In the genomic region with DNA sequence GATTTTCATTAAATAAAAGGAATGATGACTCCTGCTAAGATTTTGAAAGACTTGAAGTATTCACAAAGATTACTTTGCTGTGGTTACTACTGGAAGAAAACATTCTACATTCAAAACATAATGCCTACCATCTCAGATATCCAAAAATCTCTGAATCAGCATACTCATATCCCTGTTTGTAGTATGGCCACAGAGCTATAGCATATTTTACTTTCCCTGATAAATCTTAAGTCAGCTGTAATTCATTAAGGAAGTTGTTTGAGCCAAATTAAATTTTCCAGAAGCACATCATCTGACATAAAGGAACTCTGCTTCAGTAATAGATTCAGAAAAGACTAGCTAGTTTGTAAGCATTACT, we compare ENCODE assay signal across 17 cellular contexts.
DNase-seq lines count a peak whose midpoint lies in the region; ATAC-seq and TF ChIP-seq lines count a peak whose summit lies in the region.
"Had no signal": no experiment of that assay in that cellular context is flagged by ENCODE, and none has a peak within 500 bp of the region (broad histone marks: within the 10 kb centered on the region; RNA-seq: fewer than 3 reads in every experiment).

No MANE protein-coding gene starts in this region.

- H3K9me2 ChIP-seq in SK-N-SH = no peaks in the 10 kb centered on the region

- no peak for TF ChIP-seq EP300 in SK-N-SH (IDR thresholded peaks at IDR 0.05; ENCODE audit: borderline replicate concordance in 1 of 2, low read depth in 1 of 2, low read length in 1 of 2)

- DNase-seq in SK-N-SH = no peak
- peak; percentile 8 for DNase-seq in SK-N-MC (ENCODE audit: low read depth, low spot score)
- peak; percentile 67 for DNase-seq in fibroblast of gingiva (ENCODE audit: low read depth)
- no peak for DNase-seq in left colon
- DNase-seq: Calu3; CD8-positive, alpha-beta T cell; DMS 273 treated with DMSO at 0.1 percent for 48 hours; DMS53; DND-41; EL; H9 had no signal

- ATAC-seq in SK-N-SH treated with all-trans-retinoic acid at 6 μM for 48 hours (peak; percentile 70), GM21528 (IDR thresholded peaks at IDR 0.05; ENCODE audit: low FRiP score, unreplicated experiment) (no peak), left colon (no peak), HG02981 (IDR thresholded peaks at IDR 0.05; ENCODE audit: unreplicated experiment) (no peak)
- ATAC-seq: CD8-positive, alpha-beta T cell had no signal

- H3F3A ChIP-seq in SK-N-SH (replicated peaks; ENCODE audit: insufficient read depth) = peaks cover 4% of the 10 kb centered on the region

- H3K36me3 ChIP-seq in SK-N-SH (replicated peaks in 1 of 2; ENCODE audit: control insufficient read depth in 1 of 2, insufficient read depth in 2 of 2, low read length in 1 of 2) = peaks cover 0 to 12% of the 10 kb centered on the region in 2 experiments
- no peaks in the 10 kb centered on the region; the same call in 1 of the 2 replicates for H3K36me3 ChIP-seq in SK-N-MC (ENCODE audit: insufficient read depth, low read length)

- peaks cover 10 to 21% of the 10 kb centered on the region in 2 experiments; a peak in 3 of 4 replicates for H3K4me1 ChIP-seq in SK-N-SH (ENCODE audit: control insufficient read depth in 1 of 2, insufficient read depth in 2 of 2, low read depth in 1 of 2, low read length in 1 of 2)

- CTCF ChIA-PET in SK-N-SH (lab: Yijun Ruan, JAX) = no interaction called here

- H3K9ac ChIP-seq in SK-N-SH = no peak overlapping the region
- no peak overlapping the region for H3K9ac ChIP-seq in SK-N-MC (ENCODE audit: insufficient read length)
- H3K9ac ChIP-seq: BLaER1 treated with 17β-estradiol and CSF1 and Interleukin-3, amounts not matched to agents 10 nM and 100 nM had no signal

- no peak overlapping the region for H2AFZ ChIP-seq in SK-N-SH (ENCODE audit: low read depth)

- no peaks in the 10 kb centered on the region; the same call in none of the 2 replicates for H3K79me2 ChIP-seq in SK-N-SH (ENCODE audit: insufficient read depth)

- no peak overlapping the region for H3K4me2 ChIP-seq in SK-N-SH

- intact Hi-C loops in left colon (cut with DNase I, micrococcal nuclease) = no loop called here

- no peak for TF ChIP-seq CTCF in SK-N-SH (IDR thresholded peaks at IDR 0.05)

- H3K4me3 ChIP-seq in SK-N-SH (ENCODE audit: low read depth in 2 of 2, low read length in 1 of 2) (no peak overlapping the region), SK-N-MC (peak overlapping the region; percentile 9; the same call in 1 of the 2 replicates)
- H3K4me3 ChIP-seq: BLaER1 treated with 17β-estradiol and CSF1 and Interleukin-3, amounts not matched to agents 10 nM and 100 nM; GM12878 had no signal

- no peaks in the 10 kb centered on the region for H4K20me1 ChIP-seq in SK-N-SH (ENCODE audit: insufficient read depth)
- H4K20me1 ChIP-seq: BLaER1 treated with 17β-estradiol and CSF1 and Interleukin-3, amounts not matched to agents 10 nM and 100 nM had no signal

- no peaks in the 10 kb centered on the region for H3K9me3 ChIP-seq in SK-N-SH
- no peaks in the 10 kb centered on the region for H3K9me3 ChIP-seq in SK-N-MC (ENCODE audit: low read depth, low read length)

- no peak for TF ChIP-seq RAD21 in SK-N-SH (IDR thresholded peaks at IDR 0.05; ENCODE audit: low read length)

- POLR2A ChIA-PET in SK-N-SH (lab: Yijun Ruan, JAX) = no interaction called here

- H3K27ac ChIP-seq in SK-N-SH (ENCODE audit: low read depth in 2 of 2, low read length in 1 of 2) = no peak overlapping the region
- H3K27ac ChIP-seq in SK-N-MC = peak overlapping the region; percentile 73; the same call in 1 of the 2 replicates
- H3K27ac ChIP-seq: 22Rv1; BLaER1 treated with 17β-estradiol and CSF1 and Interleukin-3, amounts not matched to agents 10 nM and 100 nM had no signal

- H3K27me3 ChIP-seq in SK-N-SH (ENCODE audit: insufficient read depth) = no peaks in the 10 kb centered on the region
- H3K27me3 ChIP-seq: BLaER1 treated with 17β-estradiol and CSF1 and Interleukin-3, amounts not matched to agents 10 nM and 100 nM had no signal

TF ChIP-seq in SK-N-SH treated with all-trans-retinoic acid at 6 μM for 48 hours, 23 proteins besides CTCF, POLR2A, EP300 and RAD21:
- TF ChIP-seq ZFP3 (CRISPR knock-in tag; IDR thresholded peaks at IDR 0.05) = no peak
- TF ChIP-seq TCF4 (CRISPR knock-in tag; IDR thresholded peaks at IDR 0.05; ENCODE audit: borderline replicate concordance) = peak; percentile 59; the same call in 1 of the 2 replicates

TF ChIP-seq in SK-N-SH, 30 proteins besides CTCF, POLR2A, EP300 and RAD21:
- no peak for TF ChIP-seq TAF1 (IDR thresholded peaks at IDR 0.05; ENCODE audit: borderline replicate concordance, low read depth, low read length)
- TF ChIP-seq SIN3A (IDR thresholded peaks at IDR 0.05; ENCODE audit: borderline replicate concordance, low read depth, low read length) = no peak
- TF ChIP-seq NFIC (IDR thresholded peaks at IDR 0.05; ENCODE audit: borderline replicate concordance) = no peak
- no peak; the same call in 1 of the 2 replicates for TF ChIP-seq TCF12 (IDR thresholded peaks at IDR 0.05)
- TF ChIP-seq FOXM1 (IDR thresholded peaks at IDR 0.05; ENCODE audit: low read depth) = no peak
- no peak for TF ChIP-seq GATA2 (CRISPR knock-in tag; IDR thresholded peaks at IDR 0.05)
- TF ChIP-seq, protein P1, sequence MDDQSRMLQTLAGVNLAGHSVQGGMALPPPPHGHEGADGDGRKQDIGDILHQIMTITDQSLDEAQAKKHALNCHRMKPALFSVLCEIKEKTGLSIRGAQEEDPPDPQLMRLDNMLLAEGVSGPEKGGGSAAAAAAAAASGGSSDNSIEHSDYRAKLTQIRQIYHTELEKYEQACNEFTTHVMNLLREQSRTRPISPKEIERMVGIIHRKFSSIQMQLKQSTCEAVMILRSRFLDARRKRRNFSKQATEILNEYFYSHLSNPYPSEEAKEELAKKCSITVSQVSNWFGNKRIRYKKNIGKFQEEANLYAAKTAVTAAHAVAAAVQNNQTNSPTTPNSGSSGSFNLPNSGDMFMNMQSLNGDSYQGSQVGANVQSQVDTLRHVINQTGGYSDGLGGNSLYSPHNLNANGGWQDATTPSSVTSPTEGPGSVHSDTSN (IDR thresholded peaks at IDR 0.05) = no peak
- TF ChIP-seq, protein P2, sequence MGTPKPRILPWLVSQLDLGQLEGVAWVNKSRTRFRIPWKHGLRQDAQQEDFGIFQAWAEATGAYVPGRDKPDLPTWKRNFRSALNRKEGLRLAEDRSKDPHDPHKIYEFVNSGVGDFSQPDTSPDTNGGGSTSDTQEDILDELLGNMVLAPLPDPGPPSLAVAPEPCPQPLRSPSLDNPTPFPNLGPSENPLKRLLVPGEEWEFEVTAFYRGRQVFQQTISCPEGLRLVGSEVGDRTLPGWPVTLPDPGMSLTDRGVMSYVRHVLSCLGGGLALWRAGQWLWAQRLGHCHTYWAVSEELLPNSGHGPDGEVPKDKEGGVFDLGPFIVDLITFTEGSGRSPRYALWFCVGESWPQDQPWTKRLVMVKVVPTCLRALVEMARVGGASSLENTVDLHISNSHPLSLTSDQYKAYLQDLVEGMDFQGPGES (IDR thresholded peaks at IDR 0.05; ENCODE audit: low read depth, low read length) = no peak
- no peak for TF ChIP-seq ELF1 (IDR thresholded peaks at IDR 0.05)
- TF ChIP-seq, protein P3, sequence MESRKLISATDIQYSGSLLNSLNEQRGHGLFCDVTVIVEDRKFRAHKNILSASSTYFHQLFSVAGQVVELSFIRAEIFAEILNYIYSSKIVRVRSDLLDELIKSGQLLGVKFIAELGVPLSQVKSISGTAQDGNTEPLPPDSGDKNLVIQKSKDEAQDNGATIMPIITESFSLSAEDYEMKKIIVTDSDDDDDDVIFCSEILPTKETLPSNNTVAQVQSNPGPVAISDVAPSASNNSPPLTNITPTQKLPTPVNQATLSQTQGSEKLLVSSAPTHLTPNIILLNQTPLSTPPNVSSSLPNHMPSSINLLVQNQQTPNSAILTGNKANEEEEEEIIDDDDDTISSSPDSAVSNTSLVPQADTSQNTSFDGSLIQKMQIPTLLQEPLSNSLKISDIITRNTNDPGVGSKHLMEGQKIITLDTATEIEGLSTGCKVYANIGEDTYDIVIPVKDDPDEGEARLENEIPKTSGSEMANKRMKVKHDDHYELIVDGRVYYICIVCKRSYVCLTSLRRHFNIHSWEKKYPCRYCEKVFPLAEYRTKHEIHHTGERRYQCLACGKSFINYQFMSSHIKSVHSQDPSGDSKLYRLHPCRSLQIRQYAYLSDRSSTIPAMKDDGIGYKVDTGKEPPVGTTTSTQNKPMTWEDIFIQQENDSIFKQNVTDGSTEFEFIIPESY (IDR thresholded peaks at IDR 0.05; ENCODE audit: borderline replicate concordance, low read depth) = no peak
- no peak for TF ChIP-seq GABPA (IDR thresholded peaks at IDR 0.05; ENCODE audit: low read depth)
- TF ChIP-seq YY1 (IDR thresholded peaks at IDR 0.05; ENCODE audit: low read depth) = no peak
- TF ChIP-seq FOXJ3 (CRISPR knock-in tag; IDR thresholded peaks at IDR 0.05) = no peak
- TF ChIP-seq, protein P4, sequence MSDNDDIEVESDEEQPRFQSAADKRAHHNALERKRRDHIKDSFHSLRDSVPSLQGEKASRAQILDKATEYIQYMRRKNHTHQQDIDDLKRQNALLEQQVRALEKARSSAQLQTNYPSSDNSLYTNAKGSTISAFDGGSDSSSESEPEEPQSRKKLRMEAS (IDR thresholded peaks at IDR 0.05; ENCODE audit: low read depth) = no peak
- no peak for TF ChIP-seq RFX5 (IDR thresholded peaks at IDR 0.05; ENCODE audit: low read length)
- TF ChIP-seq POLR2AphosphoS5 (IDR thresholded peaks at IDR 0.05; ENCODE audit: low read depth, low read length) = no peak
- no peak for TF ChIP-seq SMC3 (IDR thresholded peaks at IDR 0.05; ENCODE audit: low read depth, low read length)
- TF ChIP-seq MXI1 (IDR thresholded peaks at IDR 0.05; ENCODE audit: low read depth, low read length) = no peak

Comparison
In these comparisons a context has a peak if more than half of its experiments do, and no peak if none do; other contexts are left out.
1. DNase-seq: peak in SK-N-MC (single experiment) and fibroblast of gingiva (single experiment); none in SK-N-SH (single experiment) and left colon (0 of 2).